In the genomic region with DNA sequence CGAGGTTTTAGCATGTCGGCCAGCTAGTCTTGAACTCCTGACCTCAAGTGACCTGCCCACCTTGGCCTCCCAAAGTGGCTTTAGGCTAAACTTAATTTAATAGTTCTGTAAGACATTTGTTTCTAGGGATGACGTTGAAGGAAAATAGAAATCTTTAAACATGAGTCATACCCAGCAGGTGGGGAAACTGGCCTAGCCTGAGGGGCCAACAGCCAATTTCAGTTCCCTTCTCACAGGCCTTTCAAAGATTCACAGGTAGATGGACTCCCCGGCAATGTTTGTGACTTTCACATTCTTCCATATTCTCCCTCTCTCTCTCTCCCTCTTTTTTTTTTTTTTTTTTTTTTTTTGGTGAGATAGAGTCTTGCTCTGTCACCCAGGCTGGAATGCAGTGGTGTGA, we compare ENCODE assay signal across 1 cellular context.
TF ChIP-seq lines count a peak whose summit lies in the region.

No MANE protein-coding gene starts in this region.

TF ChIP-seq in GM23338, 12 proteins besides CTCF, POLR2A, EP300 and RAD21:
- TF ChIP-seq, protein P1, sequence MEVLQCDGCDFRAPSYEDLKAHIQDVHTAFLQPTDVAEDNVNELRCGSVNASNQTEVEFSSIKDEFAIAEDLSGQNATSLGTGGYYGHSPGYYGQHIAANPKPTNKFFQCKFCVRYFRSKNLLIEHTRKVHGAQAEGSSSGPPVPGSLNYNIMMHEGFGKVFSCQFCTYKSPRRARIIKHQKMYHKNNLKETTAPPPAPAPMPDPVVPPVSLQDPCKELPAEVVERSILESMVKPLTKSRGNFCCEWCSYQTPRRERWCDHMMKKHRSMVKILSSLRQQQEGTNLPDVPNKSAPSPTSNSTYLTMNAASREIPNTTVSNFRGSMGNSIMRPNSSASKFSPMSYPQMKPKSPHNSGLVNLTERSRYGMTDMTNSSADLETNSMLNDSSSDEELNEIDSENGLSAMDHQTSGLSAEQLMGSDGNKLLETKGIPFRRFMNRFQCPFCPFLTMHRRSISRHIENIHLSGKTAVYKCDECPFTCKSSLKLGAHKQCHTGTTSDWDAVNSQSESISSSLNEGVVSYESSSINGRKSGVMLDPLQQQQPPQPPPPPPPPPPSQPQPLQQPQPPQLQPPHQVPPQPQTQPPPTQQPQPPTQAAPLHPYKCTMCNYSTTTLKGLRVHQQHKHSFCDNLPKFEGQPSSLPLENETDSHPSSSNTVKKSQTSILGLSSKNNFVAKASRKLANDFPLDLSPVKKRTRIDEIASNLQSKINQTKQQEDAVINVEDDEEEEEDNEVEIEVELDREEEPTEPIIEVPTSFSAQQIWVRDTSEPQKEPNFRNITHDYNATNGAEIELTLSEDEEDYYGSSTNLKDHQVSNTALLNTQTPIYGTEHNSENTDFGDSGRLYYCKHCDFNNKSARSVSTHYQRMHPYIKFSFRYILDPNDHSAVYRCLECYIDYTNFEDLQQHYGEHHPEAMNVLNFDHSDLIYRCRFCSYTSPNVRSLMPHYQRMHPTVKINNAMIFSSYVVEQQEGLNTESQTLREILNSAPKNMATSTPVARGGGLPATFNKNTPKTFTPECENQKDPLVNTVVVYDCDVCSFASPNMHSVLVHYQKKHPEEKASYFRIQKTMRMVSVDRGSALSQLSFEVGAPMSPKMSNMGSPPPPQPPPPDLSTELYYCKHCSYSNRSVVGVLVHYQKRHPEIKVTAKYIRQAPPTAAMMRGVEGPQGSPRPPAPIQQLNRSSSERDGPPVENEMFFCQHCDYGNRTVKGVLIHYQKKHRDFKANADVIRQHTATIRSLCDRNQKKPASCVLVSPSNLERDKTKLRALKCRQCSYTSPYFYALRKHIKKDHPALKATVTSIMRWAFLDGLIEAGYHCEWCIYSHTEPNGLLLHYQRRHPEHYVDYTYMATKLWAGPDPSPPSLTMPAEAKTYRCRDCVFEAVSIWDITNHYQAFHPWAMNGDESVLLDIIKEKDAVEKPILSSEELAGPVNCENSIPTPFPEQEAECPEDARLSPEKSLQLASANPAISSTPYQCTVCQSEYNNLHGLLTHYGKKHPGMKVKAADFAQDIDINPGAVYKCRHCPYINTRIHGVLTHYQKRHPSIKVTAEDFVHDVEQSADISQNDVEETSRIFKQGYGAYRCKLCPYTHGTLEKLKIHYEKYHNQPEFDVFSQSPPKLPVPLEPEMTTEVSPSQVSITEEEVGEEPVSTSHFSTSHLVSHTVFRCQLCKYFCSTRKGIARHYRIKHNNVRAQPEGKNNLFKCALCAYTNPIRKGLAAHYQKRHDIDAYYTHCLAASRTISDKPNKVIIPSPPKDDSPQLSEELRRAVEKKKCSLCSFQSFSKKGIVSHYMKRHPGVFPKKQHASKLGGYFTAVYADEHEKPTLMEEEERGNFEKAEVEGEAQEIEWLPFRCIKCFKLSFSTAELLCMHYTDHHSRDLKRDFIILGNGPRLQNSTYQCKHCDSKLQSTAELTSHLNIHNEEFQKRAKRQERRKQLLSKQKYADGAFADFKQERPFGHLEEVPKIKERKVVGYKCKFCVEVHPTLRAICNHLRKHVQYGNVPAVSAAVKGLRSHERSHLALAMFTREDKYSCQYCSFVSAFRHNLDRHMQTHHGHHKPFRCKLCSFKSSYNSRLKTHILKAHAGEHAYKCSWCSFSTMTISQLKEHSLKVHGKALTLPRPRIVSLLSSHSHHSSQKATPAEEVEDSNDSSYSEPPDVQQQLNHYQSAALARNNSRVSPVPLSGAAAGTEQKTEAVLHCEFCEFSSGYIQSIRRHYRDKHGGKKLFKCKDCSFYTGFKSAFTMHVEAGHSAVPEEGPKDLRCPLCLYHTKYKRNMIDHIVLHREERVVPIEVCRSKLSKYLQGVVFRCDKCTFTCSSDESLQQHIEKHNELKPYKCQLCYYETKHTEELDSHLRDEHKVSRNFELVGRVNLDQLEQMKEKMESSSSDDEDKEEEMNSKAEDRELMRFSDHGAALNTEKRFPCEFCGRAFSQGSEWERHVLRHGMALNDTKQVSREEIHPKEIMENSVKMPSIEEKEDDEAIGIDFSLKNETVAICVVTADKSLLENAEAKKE (CRISPR knock-in tag; IDR thresholded peaks at IDR 0.05) = no peak
- no peak for TF ChIP-seq STAT1 (IDR thresholded peaks at IDR 0.05; ENCODE audit: unreplicated experiment)
- no peak for TF ChIP-seq ZNF331 (CRISPR knock-in tag; IDR thresholded peaks at IDR 0.05; ENCODE audit: low read depth)
- TF ChIP-seq EZH2 (IDR thresholded peaks at IDR 0.05; ENCODE audit: low read depth, unreplicated experiment) = no peak
- TF ChIP-seq, protein P2, sequence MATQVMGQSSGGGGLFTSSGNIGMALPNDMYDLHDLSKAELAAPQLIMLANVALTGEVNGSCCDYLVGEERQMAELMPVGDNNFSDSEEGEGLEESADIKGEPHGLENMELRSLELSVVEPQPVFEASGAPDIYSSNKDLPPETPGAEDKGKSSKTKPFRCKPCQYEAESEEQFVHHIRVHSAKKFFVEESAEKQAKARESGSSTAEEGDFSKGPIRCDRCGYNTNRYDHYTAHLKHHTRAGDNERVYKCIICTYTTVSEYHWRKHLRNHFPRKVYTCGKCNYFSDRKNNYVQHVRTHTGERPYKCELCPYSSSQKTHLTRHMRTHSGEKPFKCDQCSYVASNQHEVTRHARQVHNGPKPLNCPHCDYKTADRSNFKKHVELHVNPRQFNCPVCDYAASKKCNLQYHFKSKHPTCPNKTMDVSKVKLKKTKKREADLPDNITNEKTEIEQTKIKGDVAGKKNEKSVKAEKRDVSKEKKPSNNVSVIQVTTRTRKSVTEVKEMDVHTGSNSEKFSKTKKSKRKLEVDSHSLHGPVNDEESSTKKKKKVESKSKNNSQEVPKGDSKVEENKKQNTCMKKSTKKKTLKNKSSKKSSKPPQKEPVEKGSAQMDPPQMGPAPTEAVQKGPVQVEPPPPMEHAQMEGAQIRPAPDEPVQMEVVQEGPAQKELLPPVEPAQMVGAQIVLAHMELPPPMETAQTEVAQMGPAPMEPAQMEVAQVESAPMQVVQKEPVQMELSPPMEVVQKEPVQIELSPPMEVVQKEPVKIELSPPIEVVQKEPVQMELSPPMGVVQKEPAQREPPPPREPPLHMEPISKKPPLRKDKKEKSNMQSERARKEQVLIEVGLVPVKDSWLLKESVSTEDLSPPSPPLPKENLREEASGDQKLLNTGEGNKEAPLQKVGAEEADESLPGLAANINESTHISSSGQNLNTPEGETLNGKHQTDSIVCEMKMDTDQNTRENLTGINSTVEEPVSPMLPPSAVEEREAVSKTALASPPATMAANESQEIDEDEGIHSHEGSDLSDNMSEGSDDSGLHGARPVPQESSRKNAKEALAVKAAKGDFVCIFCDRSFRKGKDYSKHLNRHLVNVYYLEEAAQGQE (IDR thresholded peaks at IDR 0.05; ENCODE audit: unreplicated experiment) = no peak
- TF ChIP-seq, protein P3, sequence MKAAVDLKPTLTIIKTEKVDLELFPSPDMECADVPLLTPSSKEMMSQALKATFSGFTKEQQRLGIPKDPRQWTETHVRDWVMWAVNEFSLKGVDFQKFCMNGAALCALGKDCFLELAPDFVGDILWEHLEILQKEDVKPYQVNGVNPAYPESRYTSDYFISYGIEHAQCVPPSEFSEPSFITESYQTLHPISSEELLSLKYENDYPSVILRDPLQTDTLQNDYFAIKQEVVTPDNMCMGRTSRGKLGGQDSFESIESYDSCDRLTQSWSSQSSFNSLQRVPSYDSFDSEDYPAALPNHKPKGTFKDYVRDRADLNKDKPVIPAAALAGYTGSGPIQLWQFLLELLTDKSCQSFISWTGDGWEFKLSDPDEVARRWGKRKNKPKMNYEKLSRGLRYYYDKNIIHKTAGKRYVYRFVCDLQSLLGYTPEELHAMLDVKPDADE (IDR thresholded peaks at IDR 0.05) = no peak
